Comparison of ENCODE assay signal across 8 cellular contexts in genomic region chr3:61562810-61563613, GRCh38. TPM values are rescaled to one million over a fixed set of nuclear protein-coding genes. Genes with fewer than 3 reads are reported as not detected.
DNase-seq lines count a peak whose midpoint lies in the region; ATAC-seq and TF ChIP-seq lines count a peak whose summit lies in the region.

No MANE protein-coding gene starts in this region.

- DNase-seq in G401 (ENCODE audit: low spot score) (peak; percentile 49), Panc1 (ENCODE audit: low read depth, low spot score) (no peak), esophagus muscularis mucosa (ENCODE audit: extremely low spot score) (no peak)
- no peak for DNase-seq in naive thymus-derived CD8-positive, alpha-beta T cell
- no peak for DNase-seq in stimulated activated naive CD4-positive, alpha-beta T cell treated with Interleukin-2 at 50 U/mL for 16 hours (lab: John Stamatoyannopoulos, UW)

- H3K27me3 ChIP-seq in Panc1 (ENCODE audit: control insufficient read depth, insufficient read depth, low read length) (peaks cover 8% of the 10 kb centered on the region; the same call in 1 of the 2 replicates), esophagus muscularis mucosa (no peaks in the 10 kb centered on the region)

- peaks cover 0 to 13% (median 4%) of the 10 kb centered on the region in 9 donors for H3K9me3 Mint-ChIP-seq in naive thymus-derived CD8-positive, alpha-beta T cell

- H3K27ac ChIP-seq in Panc1 (ENCODE audit: low read length) = no peak overlapping the region
- H3K27ac ChIP-seq in esophagus muscularis mucosa (replicated peaks in 1 of 4) = peak overlapping the region; percentile 90 to 96 (median 94)

- CTCF ChIA-PET in Panc1 (lab: Charles Lee) = no interaction called here

- H3K4me1 Mint-ChIP-seq in naive thymus-derived CD8-positive, alpha-beta T cell = peaks cover 2 to 16% (median 7%) of the 10 kb centered on the region in 4 donors

- no TSS peak for BruUV-seq in Panc1 (replicated peaks; lab: Mats Ljungman, UMichigan)

- peak overlapping the region in 6 of 10 donors; percentile 6 to 56 (median 40) for H3K4me3 Mint-ChIP-seq in naive thymus-derived CD8-positive, alpha-beta T cell

- intact Hi-C loops in Panc1 (cut with micrococcal nuclease; ENCODE audit: unreplicated experiment) = no loop called here
- intact Hi-C loops in esophagus muscularis mucosa (cut with DNase I) = loop anchor here (5.0 to 10.0 kb wide), 3 partner anchors 292 to 624 kb away; no protein-coding TSS in a partner anchor

- H3K9me3 ChIP-seq in Panc1 (ENCODE audit: control insufficient read depth, insufficient read depth, low read depth, low read length) (no peaks in the 10 kb centered on the region), esophagus muscularis mucosa (peaks cover 0 to 8% (median 5%) of the 10 kb centered on the region in 4 donors)

- H3K4me1 ChIP-seq in Panc1 (ENCODE audit: control insufficient read depth, insufficient read depth, low read length) = no peaks in the 10 kb centered on the region
- H3K4me1 ChIP-seq in esophagus muscularis mucosa = peaks cover 18 to 39% (median 35%) of the 10 kb centered on the region in 4 donors

- H3K36me3 ChIP-seq in Panc1 (ENCODE audit: control insufficient read depth, insufficient read depth, low read length) (peaks cover 4% of the 10 kb centered on the region; the same call in 1 of the 2 replicates), esophagus muscularis mucosa (no peaks in the 10 kb centered on the region)

- H3K27me3 Mint-ChIP-seq in naive thymus-derived CD8-positive, alpha-beta T cell = peaks cover 29 to 68% (median 48%) of the 10 kb centered on the region in 5 donors

- 2% methylated on average over 24 of the region's 54 CpGs for WGBS in esophagus muscularis mucosa

- H3K36me3 Mint-ChIP-seq in naive thymus-derived CD8-positive, alpha-beta T cell = peaks cover 0 to 9% (median 0%) of the 10 kb centered on the region in 3 donors

- POLR2A ChIA-PET in Panc1 (lab: Charles Lee) = no interaction called here
- POLR2A ChIA-PET in naive thymus-derived CD8-positive, alpha-beta T cell (lab: Charles Lee) = no interaction called here

- H3K4me3 ChIP-seq in Panc1 (ENCODE audit: low read depth in 2 of 2, low read length in 2 of 2) (peak overlapping the region; percentile 23 to 47; a peak in 2 of 4 replicates), esophagus muscularis mucosa (peak overlapping the region; percentile 63 to 89 (median 86))

- no peak for TF ChIP-seq POLR2A in esophagus muscularis mucosa (IDR thresholded peaks at IDR 0.05; ENCODE audit: low read depth)

- in situ Hi-C loops in G401 (cut with HindIII; ENCODE audit: low sequenced_read_pairs) = no loop called here
- in situ Hi-C loops in Panc1 (cut with HindIII; ENCODE audit: low pct_unique_long_range_greater_than_20kb, low sequenced_read_pairs) = no loop called here

- no peak for TF ChIP-seq CTCF in Panc1 (IDR thresholded peaks at IDR 0.05)
- no peak for TF ChIP-seq CTCF in esophagus muscularis mucosa (IDR thresholded peaks at IDR 0.05)

- no peak for TF ChIP-seq EP300 in esophagus muscularis mucosa (IDR thresholded peaks at IDR 0.05)

- peak overlapping the region in 1 of 10 donors; percentile 40 for H3K27ac Mint-ChIP-seq in naive thymus-derived CD8-positive, alpha-beta T cell

- ATAC-seq in Panc1 (no peak), HG03108 (IDR thresholded peaks at IDR 0.05; ENCODE audit: unreplicated experiment) (no peak), GM21515 (IDR thresholded peaks at IDR 0.05; ENCODE audit: unreplicated experiment) (no peak), GM18907 (IDR thresholded peaks at IDR 0.05; ENCODE audit: unreplicated experiment) (no peak)
- ATAC-seq in naive thymus-derived CD8-positive, alpha-beta T cell = no peak

RNA-seq across cellular contexts. Expression of gene PTPRG, which starts 1.6 kb away (rescaled TPM):
- total RNA-seq in G401 (2014; rRNA removed; shearing (Covaris generic)) = 1.1 and 1.4 TPM in 2 replicates
- total RNA-seq in Panc1 (2021; ENCODE audit: unreplicated experiment) (0.74 TPM), esophagus muscularis mucosa (10 to 100 TPM; 51.9 to 56.8 (median 54.4) TPM)
- polyA plus RNA-seq in Panc1 (2012; ENCODE audit: insufficient read length) = 0.12 TPM
- total RNA-seq in naive thymus-derived CD8-positive, alpha-beta T cell = not detected
- polyA plus RNA-seq in naive thymus-derived CD8-positive, alpha-beta T cell = not detected

Comparison
In these comparisons a context has a peak if more than half of its experiments do, and no peak if none do; other contexts are left out.
1. RNA of gene PTPRG, which starts 1.6 kb away (total RNA-seq): 51.9 to 56.8 TPM in esophagus muscularis mucosa; 1.1 to 1.4 TPM in G401, 0.74 TPM in Panc1 (single experiment) and not detected in naive thymus-derived CD8-positive, alpha-beta T cell; every median in the first group is over 10 times any median in the second.